In the genomic region with DNA sequence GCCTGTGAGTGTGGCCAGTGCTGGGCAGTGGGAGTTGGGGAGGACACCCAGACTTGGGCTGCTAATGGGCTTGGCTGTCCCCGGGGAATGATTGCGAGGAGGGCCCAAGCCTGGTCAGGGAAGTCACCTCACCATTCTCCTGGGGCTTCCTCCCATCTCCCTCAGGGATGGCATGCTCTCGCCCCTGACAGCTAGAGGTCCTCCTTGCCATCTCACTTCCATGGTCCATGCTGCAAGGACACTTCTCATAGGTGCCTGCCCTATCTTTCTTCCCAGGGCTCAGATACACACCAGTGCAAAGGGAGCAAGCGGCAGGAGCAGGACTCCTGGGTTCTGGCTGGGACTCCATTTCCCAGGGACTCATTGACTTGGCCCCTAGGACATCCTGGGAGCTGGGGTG, we compare ENCODE assay signal across 20 cellular contexts. TPM values are rescaled to one million over a fixed set of nuclear protein-coding genes. Genes with fewer than 3 reads are reported as not detected.
"Had no signal": no experiment of that assay in that cellular context is flagged by ENCODE, and none has a peak within 500 bp of the region (broad histone marks: within the 10 kb centered on the region; RNA-seq: fewer than 3 reads in every experiment).

No MANE protein-coding gene starts in this region.

- H3K27ac ChIP-seq: esophagus muscularis mucosa, parathyroid adenoma, upper lobe of right lung had no signal

- ATAC-seq: activated naive CD4-positive, alpha-beta T cell treated with anti-CD3 and anti-CD28 coated beads, Interleukin-2, amount 50 U/mL, for 72 hours; left colon; upper lobe of right lung had no signal

- H3K4me3 ChIP-seq: esophagus muscularis mucosa, lung, upper lobe of right lung had no signal

- DNase-seq: activated CD4-positive, alpha-beta T cell treated with anti-CD3 and anti-CD28 coated beads for 1 hour; activated CD8-positive, alpha-beta memory T cell treated with anti-CD3 and anti-CD28 coated beads for 24 hours; activated effector memory CD4-positive, alpha-beta T cell treated with anti-CD3 and anti-CD28 coated beads, Interleukin-2, amount 50 U/mL, for 16 hours; anterior cingulate cortex; cerebellar nuclear complex; head of caudate nucleus; left colon; midbrain; stimulated activated CD4-positive, alpha-beta T cell treated with anti-CD3 and anti-CD28 coated beads, Interleukin-15, amount 100 ng/mL, for 24 hours; stimulated activated CD4-positive, alpha-beta T cell treated with anti-CD3 and anti-CD28 coated beads, Interleukin-4, amount 100 ng/mL, for 24 hours; upper lobe of right lung had no signal

- H3K9me3 ChIP-seq: esophagus muscularis mucosa, upper lobe of right lung had no signal

- H3K36me3 Mint-ChIP-seq: activated naive CD4-positive, alpha-beta T cell treated with anti-CD3 and anti-CD28 coated beads, Interleukin-2, amount 50 U/mL, for 72 hours had no signal

- H3K27ac Mint-ChIP-seq: activated naive CD4-positive, alpha-beta T cell treated with anti-CD3 and anti-CD28 coated beads, Interleukin-2, amount 50 U/mL, for 72 hours had no signal

- H3K9me3 Mint-ChIP-seq: activated naive CD4-positive, alpha-beta T cell treated with anti-CD3 and anti-CD28 coated beads, Interleukin-2, amount 50 U/mL, for 72 hours; stimulated activated naive CD8-positive, alpha-beta T cell treated with anti-CD3 and anti-CD28 coated beads, Interleukin-15, Interleukin-2, amounts not matched to agents 100 ng/mL and 50 ng/mL, for 24 hours had no signal

- H3K36me3 ChIP-seq: esophagus muscularis mucosa, upper lobe of right lung had no signal

- H3K4me1 ChIP-seq: parathyroid adenoma had no signal

RNA-seq across cellular contexts. Expression of gene NTRK1, which starts 4.1 kb away (rescaled TPM):
- total RNA-seq: dermis microvascular lymphatic vessel endothelial cell, fibroblast of villous mesenchyme, renal cortical epithelial cell had no signal

RNA-seq across cellular contexts. Expression of gene INSRR, which starts 5.9 kb away (rescaled TPM):
- total RNA-seq: dermis microvascular lymphatic vessel endothelial cell, esophagus muscularis mucosa, fibroblast of villous mesenchyme, left colon, lung, renal cortical epithelial cell, upper lobe of right lung had no signal
- polyA plus RNA-seq: lung had no signal

RNA-seq across cellular contexts. Expression of gene SH2D2A, which starts 48.1 kb away (rescaled TPM):
- total RNA-seq: fibroblast of villous mesenchyme had no signal

RNA-seq across cellular contexts. Expression of gene LRRC71, which starts 55.6 kb away (rescaled TPM):
- total RNA-seq: activated naive CD4-positive, alpha-beta T cell treated with anti-CD3 and anti-CD28 coated beads, Interleukin-2, amount 50 U/mL, for 72 hours; esophagus muscularis mucosa; fibroblast of villous mesenchyme; left colon; renal cortical epithelial cell; T-helper 2 cell treated with Interferon-gamma antibody and Interleukin-4, amounts not matched to agents 100 ng/mL and 5 ng/mL, for 36 hours had no signal
